12 cellular contexts compared by ENCODE assay signal in genomic region chr2:57759131-57759530, GRCh38.
A peak's percentile ranks its signal among the peaks of the same experiment; 100 is the strongest.
DNase-seq lines count a peak whose midpoint lies in the region; ATAC-seq, FAIRE-seq and TF ChIP-seq lines count a peak whose summit lies in the region.
"Had no signal": no experiment of that assay in that cellular context is flagged by ENCODE, and none has a peak within 500 bp of the region (broad histone marks: within the 10 kb centered on the region; RNA-seq: fewer than 3 reads in every experiment).

No MANE protein-coding gene starts in this region.

- FAIRE-seq in astrocyte (lab: Jason Lieb, UNC) = no peak

- no peaks in the 10 kb centered on the region for H3K9me2 ChIP-seq in DOHH2 (replicated peaks; ENCODE audit: control insufficient read depth, low read length)

- no peaks in the 10 kb centered on the region for H3K79me1 ChIP-seq in mesendoderm (ENCODE audit: low read length)

- H3K9me3 ChIP-seq in DOHH2 (ENCODE audit: control insufficient read depth, insufficient read depth, low read length) = no peaks in the 10 kb centered on the region
- H3K9me3 ChIP-seq in HUES6 (ENCODE audit: control insufficient read depth, insufficient read depth, low read depth, low read length) = no peaks in the 10 kb centered on the region
- H3K9me3 ChIP-seq in astrocyte (ENCODE audit: insufficient read depth, low read depth, low read length) = no peaks in the 10 kb centered on the region

- no peaks in the 10 kb centered on the region for H4K20me1 ChIP-seq in DOHH2 (ENCODE audit: control insufficient read depth, insufficient read depth, low read depth, low read length)
- H4K20me1 ChIP-seq in astrocyte (ENCODE audit: insufficient read depth, low read length) = no peaks in the 10 kb centered on the region

- H2AK5ac ChIP-seq in mesendoderm (ENCODE audit: low read length) = no peak overlapping the region

- ATAC-seq in HG02852 (IDR thresholded peaks at IDR 0.05; ENCODE audit: unreplicated experiment) (no peak), HG02623 (IDR thresholded peaks at IDR 0.05; ENCODE audit: unreplicated experiment) (no peak), HG03439 (IDR thresholded peaks at IDR 0.05; ENCODE audit: unreplicated experiment) (no peak)

- no peaks in the 10 kb centered on the region for H3K27me3 Mint-ChIP-seq in astrocyte (ENCODE audit: low read depth, unreplicated experiment)
- H3K27me3 Mint-ChIP-seq: activated B cell treated with CpG ODN at 0.5 μM for 24 hours had no signal

- H3K79me2 ChIP-seq in DOHH2 (ENCODE audit: control insufficient read depth, low read length) (no peaks in the 10 kb centered on the region), astrocyte (ENCODE audit: insufficient read depth, low read length) (no peaks in the 10 kb centered on the region), mesendoderm (ENCODE audit: control insufficient read depth, insufficient read depth, low read length) (no peaks in the 10 kb centered on the region)

- H2BK15ac ChIP-seq in mesendoderm (replicated peaks; ENCODE audit: low read depth) = no peak overlapping the region

- peaks cover 9% of the 10 kb centered on the region for H3K4me1 Mint-ChIP-seq in astrocyte (ENCODE audit: low read depth, unreplicated experiment)

- peak overlapping the region; percentile 59 for H3K4me2 ChIP-seq in DOHH2 (ENCODE audit: low read length)
- H3K4me2 ChIP-seq in astrocyte (ENCODE audit: low read length) = peak overlapping the region; percentile 90
- no peak overlapping the region for H3K4me2 ChIP-seq in mesendoderm (ENCODE audit: low read length)

- WGBS in mesendoderm (ENCODE audit: extremely low coverage, insufficient coverage, low lambda C conversion rate) = no CpG with 5 or more reads among the region's 5 CpGs

- H3K56ac ChIP-seq in mesendoderm (ENCODE audit: low read length) = no peak overlapping the region

- TF ChIP-seq CTCF in DOHH2 (IDR thresholded peaks at IDR 0.05; ENCODE audit: low read depth, low read length, poor library complexity, severe bottlenecking) = no peak
- TF ChIP-seq CTCF in astrocyte (IDR thresholded peaks at IDR 0.05; ENCODE audit: insufficient read depth, low read depth, low read length) = no peak

- no peaks in the 10 kb centered on the region for H3F3A ChIP-seq in DOHH2 (ENCODE audit: control insufficient read depth, insufficient read depth)

- no peak overlapping the region for H3K23ac ChIP-seq in mesendoderm (ENCODE audit: low read length)

- H3K27ac Mint-ChIP-seq in astrocyte (ENCODE audit: unreplicated experiment) = no peak overlapping the region
- H3K27ac Mint-ChIP-seq: activated B cell treated with CpG ODN at 0.5 μM for 24 hours, natural killer cell had no signal

- H3K9ac ChIP-seq in HUES6 (ENCODE audit: low read length) = no peak overlapping the region
- no peak overlapping the region for H3K9ac ChIP-seq in astrocyte (ENCODE audit: low read length)
- H3K9ac ChIP-seq in mesendoderm (ENCODE audit: low read length) = no peak overlapping the region
- H3K9ac ChIP-seq: KMS-11 had no signal

- DNase-seq in astrocyte (ENCODE audit: low read depth) (no peak), mesendoderm (peak; percentile 9)
- no peak for DNase-seq in activated CD4-positive, alpha-beta T cell treated with anti-CD3 and anti-CD28 coated beads for 1 hour
- DNase-seq: NCI-H1436 treated with DMSO at 0.1 percent for 48 hours had no signal

- no peak overlapping the region for H2BK5ac ChIP-seq in mesendoderm (ENCODE audit: low read length)

- H3K9me3 Mint-ChIP-seq in astrocyte (ENCODE audit: unreplicated experiment) = no peaks in the 10 kb centered on the region
- H3K9me3 Mint-ChIP-seq: activated B cell treated with CpG ODN at 0.5 μM for 24 hours, natural killer cell had no signal

- H4K5ac ChIP-seq in mesendoderm (ENCODE audit: low read length) = no peak overlapping the region

- H3K27me3 ChIP-seq in DOHH2 (ENCODE audit: control insufficient read depth, low read length) = peaks cover 16% of the 10 kb centered on the region; the same call in 1 of the 2 replicates
- H3K27me3 ChIP-seq in HUES6 (ENCODE audit: control insufficient read depth, insufficient read depth, low read length) = peaks cover 6% of the 10 kb centered on the region; the same call in 1 of the 2 replicates
- no peaks in the 10 kb centered on the region for H3K27me3 ChIP-seq in astrocyte (ENCODE audit: insufficient read depth, low read length)
- no peaks in the 10 kb centered on the region for H3K27me3 ChIP-seq in mesendoderm (ENCODE audit: insufficient read depth, low read length, poor library complexity)

- no peak overlapping the region for H4K8ac ChIP-seq in mesendoderm (ENCODE audit: low read depth, low read length)

- H3K27ac ChIP-seq in DOHH2 (ENCODE audit: low read depth, low read length) = no peak overlapping the region
- no peak overlapping the region for H3K27ac ChIP-seq in HUES6 (ENCODE audit: low read depth, low read length)
- H3K27ac ChIP-seq in astrocyte (ENCODE audit: low read depth, low read length) = no peak overlapping the region
- no peak overlapping the region for H3K27ac ChIP-seq in mesendoderm (ENCODE audit: low read depth, low read length)
- H3K27ac ChIP-seq: KMS-11 had no signal

- no peak overlapping the region for H3K4ac ChIP-seq in mesendoderm (ENCODE audit: low read depth, low read length)

- no peaks in the 10 kb centered on the region for H3K36me3 ChIP-seq in DOHH2 (ENCODE audit: control insufficient read depth, low read length)
- H3K36me3 ChIP-seq in HUES6 (ENCODE audit: control insufficient read depth, insufficient read depth, low read length) = no peaks in the 10 kb centered on the region
- no peaks in the 10 kb centered on the region for H3K36me3 ChIP-seq in astrocyte (ENCODE audit: insufficient read depth, low read length)
- no peaks in the 10 kb centered on the region for H3K36me3 ChIP-seq in mesendoderm (ENCODE audit: control insufficient read depth, insufficient read depth, low read length)

- H3K18ac ChIP-seq in mesendoderm (ENCODE audit: low read length) = no peak overlapping the region

- no peaks in the 10 kb centered on the region for H3K36me3 Mint-ChIP-seq in astrocyte (ENCODE audit: low read depth, unreplicated experiment)
- H3K36me3 Mint-ChIP-seq: natural killer cell had no signal

- H2AFZ ChIP-seq in astrocyte (ENCODE audit: low read depth, low read length) = no peak overlapping the region

- peaks cover 26% of the 10 kb centered on the region for H3K4me1 ChIP-seq in DOHH2 (ENCODE audit: control insufficient read depth, low read length)
- peaks cover 22% of the 10 kb centered on the region for H3K4me1 ChIP-seq in HUES6 (ENCODE audit: control insufficient read depth, insufficient read depth, low read length)
- peaks cover 3% of the 10 kb centered on the region for H3K4me1 ChIP-seq in astrocyte (ENCODE audit: insufficient read depth, low read length)
- no peaks in the 10 kb centered on the region for H3K4me1 ChIP-seq in mesendoderm (ENCODE audit: control insufficient read depth, low read depth, low read length)

- H3K4me3 ChIP-seq in DOHH2 (ENCODE audit: low read length) (peak overlapping the region; percentile 42), HUES6 (ENCODE audit: low read depth, low read length) (peak overlapping the region; percentile 11; the same call in 1 of the 2 replicates), astrocyte (ENCODE audit: insufficient read depth, low read depth, low read length) (no peak overlapping the region), mesendoderm (ENCODE audit: low read length) (no peak overlapping the region)

- no peak overlapping the region for H3K4me3 Mint-ChIP-seq in astrocyte (ENCODE audit: unreplicated experiment)
- H3K4me3 Mint-ChIP-seq: natural killer cell had no signal

- no peak overlapping the region for H2BK120ac ChIP-seq in mesendoderm (ENCODE audit: low read depth, low read length)

Comparison
In these comparisons a context has a peak if more than half of its experiments do, and no peak if none do; other contexts are left out.
1. H3K4me3 ChIP-seq: peak in DOHH2 (single experiment) and HUES6 (single experiment); none in astrocyte (single experiment) and mesendoderm (single experiment).